ENCODE assay signal across 1 cellular context in the genomic region with DNA sequence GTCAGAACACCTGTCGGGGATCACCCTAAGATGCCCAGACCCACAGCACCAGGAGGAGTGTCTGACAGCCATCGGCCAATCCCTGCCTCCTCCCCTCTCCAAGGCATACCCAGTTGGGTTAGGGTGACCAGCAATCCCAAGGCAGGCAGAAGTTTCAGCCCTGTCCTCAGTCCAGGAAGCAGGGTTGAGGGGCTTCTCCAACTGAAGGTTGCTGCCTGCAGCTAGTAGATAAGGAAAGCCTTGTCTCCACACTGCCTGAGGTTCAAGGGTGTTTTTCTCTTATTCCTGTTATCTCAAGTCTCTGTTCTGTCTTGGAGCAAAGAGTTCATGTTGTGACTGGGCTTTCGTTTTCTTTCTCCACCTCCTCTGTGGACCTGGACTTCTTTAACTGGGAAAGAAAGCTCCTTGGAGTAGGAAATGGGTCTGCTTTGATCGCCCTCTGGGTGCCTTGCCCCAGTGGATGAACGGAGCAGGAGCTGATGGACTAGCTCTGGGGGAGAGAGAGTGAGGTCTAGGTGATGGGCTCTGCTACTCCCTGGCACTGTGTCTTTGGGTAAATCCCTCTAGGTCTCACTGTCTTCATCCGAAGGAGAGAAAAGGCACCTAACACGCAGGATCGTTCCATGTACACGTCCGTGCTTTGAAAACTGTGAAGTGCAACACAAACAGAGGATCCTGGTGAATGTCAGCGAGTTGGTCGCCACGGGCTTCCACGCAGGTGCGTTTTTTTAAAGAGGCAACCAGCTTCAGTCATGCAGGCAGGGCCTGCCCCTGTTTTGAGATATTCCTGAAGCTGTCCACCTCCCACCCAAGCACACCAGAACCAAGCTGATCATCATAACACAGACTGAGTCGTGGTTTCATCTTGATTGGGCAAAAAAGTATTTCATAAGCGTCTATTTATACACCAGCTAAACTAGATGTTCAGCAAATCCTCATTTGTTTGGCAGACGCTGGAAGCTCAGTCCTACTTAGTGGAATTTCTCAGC.
TF ChIP-seq lines count a peak whose summit lies in the region.

No MANE protein-coding gene starts in this region.

TF ChIP-seq in H1, 55 proteins besides CTCF, POLR2A, EP300 and RAD21:
- TF ChIP-seq SAP30 (IDR thresholded peaks at IDR 0.05; ENCODE audit: insufficient read depth, insufficient replicate concordance, low read length) (no peak), TCF12 (IDR thresholded peaks at IDR 0.05; ENCODE audit: low read depth, low read length) (no peak), BRCA1 (IDR thresholded peaks at IDR 0.05; ENCODE audit: low read depth, low read length) (no peak), RNF2 (IDR thresholded peaks at IDR 0.05; ENCODE audit: borderline replicate concordance, low read depth, low read length, missing control alignments, poor library complexity, severe bottlenecking) (no peak), CHD1 (IDR thresholded peaks at IDR 0.05; ENCODE audit: low read depth, low read length) (no peak), YY1 (IDR thresholded peaks at IDR 0.05; ENCODE audit: low read depth, low read length) (no peak), HDAC2 (IDR thresholded peaks at IDR 0.05; ENCODE audit: borderline replicate concordance in 1 of 2, low read depth in 2 of 2, low read length in 2 of 2) (no peak), POLR2AphosphoS5 (IDR thresholded peaks at IDR 0.05; ENCODE audit: low read depth, low read length) (no peak), KDM5A (IDR thresholded peaks at IDR 0.05; ENCODE audit: low read length) (no peak), SIRT6 (IDR thresholded peaks at IDR 0.05; ENCODE audit: low read length) (no peak), PHF8 (conservative IDR thresholded peaks at IDR 0.05; ENCODE audit: low read depth, low read length) (no peak), EGR1 (IDR thresholded peaks at IDR 0.05; ENCODE audit: borderline replicate concordance, low read depth, low read length) (no peak), MAFK (IDR thresholded peaks at IDR 0.05; ENCODE audit: low read depth, low read length) (no peak)
- TF ChIP-seq, protein P1, sequence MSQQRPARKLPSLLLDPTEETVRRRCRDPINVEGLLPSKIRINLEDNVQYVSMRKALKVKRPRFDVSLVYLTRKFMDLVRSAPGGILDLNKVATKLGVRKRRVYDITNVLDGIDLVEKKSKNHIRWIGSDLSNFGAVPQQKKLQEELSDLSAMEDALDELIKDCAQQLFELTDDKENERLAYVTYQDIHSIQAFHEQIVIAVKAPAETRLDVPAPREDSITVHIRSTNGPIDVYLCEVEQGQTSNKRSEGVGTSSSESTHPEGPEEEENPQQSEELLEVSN (IDR thresholded peaks at IDR 0.05) = no peak
